1 cellular context compared by ENCODE assay signal in the genomic region with DNA sequence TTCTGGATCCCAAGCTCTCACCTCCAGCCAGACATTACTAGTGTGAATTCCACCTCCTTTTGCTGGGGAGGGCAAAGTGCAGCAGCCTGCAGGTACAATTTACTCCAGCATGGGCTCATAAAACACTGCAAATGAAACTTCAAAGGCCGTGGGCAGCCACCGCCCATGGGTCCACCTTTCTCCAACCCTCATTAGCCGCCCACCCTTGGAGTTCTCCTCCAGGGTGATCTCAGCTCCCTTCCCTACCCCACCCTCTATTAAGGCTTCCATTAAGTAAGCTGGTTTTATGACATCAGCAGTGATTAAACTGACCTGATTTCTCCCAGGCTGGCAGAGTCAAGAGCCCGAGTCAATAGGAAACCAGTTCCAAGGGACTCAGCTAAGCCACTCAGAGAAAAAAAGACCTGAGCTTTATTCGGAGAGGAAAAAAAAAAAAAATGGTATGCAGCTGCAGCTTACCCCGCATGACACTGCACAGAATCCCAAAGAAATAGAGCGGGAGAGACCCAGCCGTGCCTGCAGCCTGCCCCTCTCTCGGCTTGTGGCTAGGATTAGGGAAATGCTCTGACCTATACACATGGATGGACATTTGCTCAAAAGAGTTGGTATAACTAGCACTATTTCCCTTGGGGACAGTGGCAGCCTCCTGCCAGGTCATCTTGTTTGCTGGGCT.
TF ChIP-seq lines count a peak whose summit lies in the region.

No MANE protein-coding gene starts in this region.

TF ChIP-seq in HEK293, 187 proteins besides CTCF, POLR2A, EP300 and RAD21 (continued from another document):
- TF ChIP-seq BCL11B (tag by site-specific recombination; IDR thresholded peaks at IDR 0.05; ENCODE audit: low read depth) (no peak), EGR2 (tag by site-specific recombination; IDR thresholded peaks at IDR 0.05; ENCODE audit: low read depth) (peak; percentile 95), OVOL3 (tag by site-specific recombination; IDR thresholded peaks at IDR 0.05) (no peak), ZNF629 (tag by site-specific recombination; IDR thresholded peaks at IDR 0.05) (peak; percentile 75), ZBTB21 (tag by site-specific recombination; IDR thresholded peaks at IDR 0.05) (peak; percentile 63), ZNF701 (tag by site-specific recombination; IDR thresholded peaks at IDR 0.05) (no peak), ZNF121 (tag by site-specific recombination; IDR thresholded peaks at IDR 0.05) (no peak), ZNF423 (tag by site-specific recombination; IDR thresholded peaks at IDR 0.05) (0 out of 2 replicates have a peak, but pooled peaks have one; percentile 37), ZNF76 (tag by site-specific recombination; IDR thresholded peaks at IDR 0.05; ENCODE audit: borderline replicate concordance, low read depth) (no peak), ZNF549 (tag by site-specific recombination; IDR thresholded peaks at IDR 0.05) (no peak), KLF10 (tag by site-specific recombination; IDR thresholded peaks at IDR 0.05) (no peak), ZNF169 (tag by site-specific recombination; IDR thresholded peaks at IDR 0.05) (no peak), ZBTB17 (tag by site-specific recombination; IDR thresholded peaks at IDR 0.05) (peak; percentile 64), ZNF114 (tag by site-specific recombination; IDR thresholded peaks at IDR 0.05) (no peak), KLF8 (tag by site-specific recombination; IDR thresholded peaks at IDR 0.05) (no peak), HOXC10 (CRISPR knock-in tag; IDR thresholded peaks at IDR 0.05) (no peak), ZNF548 (tag by site-specific recombination; IDR thresholded peaks at IDR 0.05) (no peak), ZNF792 (tag by site-specific recombination; IDR thresholded peaks at IDR 0.05) (no peak), ZNF585B (tag by site-specific recombination; IDR thresholded peaks at IDR 0.05) (no peak), HOXA7 (CRISPR knock-in tag; IDR thresholded peaks at IDR 0.05; ENCODE audit: borderline replicate concordance) (no peak), ZNF184 (tag by site-specific recombination; IDR thresholded peaks at IDR 0.05) (no peak), ZBTB8A (tag by site-specific recombination; IDR thresholded peaks at IDR 0.05) (no peak), KLF1 (tag by site-specific recombination; IDR thresholded peaks at IDR 0.05) (peak; percentile 100)
- TF ChIP-seq, protein P1, sequence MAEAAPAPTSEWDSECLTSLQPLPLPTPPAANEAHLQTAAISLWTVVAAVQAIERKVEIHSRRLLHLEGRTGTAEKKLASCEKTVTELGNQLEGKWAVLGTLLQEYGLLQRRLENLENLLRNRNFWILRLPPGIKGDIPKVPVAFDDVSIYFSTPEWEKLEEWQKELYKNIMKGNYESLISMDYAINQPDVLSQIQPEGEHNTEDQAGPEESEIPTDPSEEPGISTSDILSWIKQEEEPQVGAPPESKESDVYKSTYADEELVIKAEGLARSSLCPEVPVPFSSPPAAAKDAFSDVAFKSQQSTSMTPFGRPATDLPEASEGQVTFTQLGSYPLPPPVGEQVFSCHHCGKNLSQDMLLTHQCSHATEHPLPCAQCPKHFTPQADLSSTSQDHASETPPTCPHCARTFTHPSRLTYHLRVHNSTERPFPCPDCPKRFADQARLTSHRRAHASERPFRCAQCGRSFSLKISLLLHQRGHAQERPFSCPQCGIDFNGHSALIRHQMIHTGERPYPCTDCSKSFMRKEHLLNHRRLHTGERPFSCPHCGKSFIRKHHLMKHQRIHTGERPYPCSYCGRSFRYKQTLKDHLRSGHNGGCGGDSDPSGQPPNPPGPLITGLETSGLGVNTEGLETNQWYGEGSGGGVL (tag by site-specific recombination; IDR thresholded peaks at IDR 0.05) = peak; percentile 25; the same call in 1 of the 2 replicates
- TF ChIP-seq, protein P2, sequence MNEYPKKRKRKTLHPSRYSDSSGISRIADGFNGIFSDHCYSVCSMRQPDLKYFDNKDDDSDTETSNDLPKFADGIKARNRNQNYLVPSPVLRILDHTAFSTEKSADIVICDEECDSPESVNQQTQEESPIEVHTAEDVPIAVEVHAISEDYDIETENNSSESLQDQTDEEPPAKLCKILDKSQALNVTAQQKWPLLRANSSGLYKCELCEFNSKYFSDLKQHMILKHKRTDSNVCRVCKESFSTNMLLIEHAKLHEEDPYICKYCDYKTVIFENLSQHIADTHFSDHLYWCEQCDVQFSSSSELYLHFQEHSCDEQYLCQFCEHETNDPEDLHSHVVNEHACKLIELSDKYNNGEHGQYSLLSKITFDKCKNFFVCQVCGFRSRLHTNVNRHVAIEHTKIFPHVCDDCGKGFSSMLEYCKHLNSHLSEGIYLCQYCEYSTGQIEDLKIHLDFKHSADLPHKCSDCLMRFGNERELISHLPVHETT (tag by site-specific recombination; IDR thresholded peaks at IDR 0.05) = no peak
- TF ChIP-seq, protein P3, sequence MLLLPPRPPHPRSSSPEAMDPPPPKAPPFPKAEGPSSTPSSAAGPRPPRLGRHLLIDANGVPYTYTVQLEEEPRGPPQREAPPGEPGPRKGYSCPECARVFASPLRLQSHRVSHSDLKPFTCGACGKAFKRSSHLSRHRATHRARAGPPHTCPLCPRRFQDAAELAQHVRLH (tag by site-specific recombination; IDR thresholded peaks at IDR 0.05) = no peak
- TF ChIP-seq, protein P4, sequence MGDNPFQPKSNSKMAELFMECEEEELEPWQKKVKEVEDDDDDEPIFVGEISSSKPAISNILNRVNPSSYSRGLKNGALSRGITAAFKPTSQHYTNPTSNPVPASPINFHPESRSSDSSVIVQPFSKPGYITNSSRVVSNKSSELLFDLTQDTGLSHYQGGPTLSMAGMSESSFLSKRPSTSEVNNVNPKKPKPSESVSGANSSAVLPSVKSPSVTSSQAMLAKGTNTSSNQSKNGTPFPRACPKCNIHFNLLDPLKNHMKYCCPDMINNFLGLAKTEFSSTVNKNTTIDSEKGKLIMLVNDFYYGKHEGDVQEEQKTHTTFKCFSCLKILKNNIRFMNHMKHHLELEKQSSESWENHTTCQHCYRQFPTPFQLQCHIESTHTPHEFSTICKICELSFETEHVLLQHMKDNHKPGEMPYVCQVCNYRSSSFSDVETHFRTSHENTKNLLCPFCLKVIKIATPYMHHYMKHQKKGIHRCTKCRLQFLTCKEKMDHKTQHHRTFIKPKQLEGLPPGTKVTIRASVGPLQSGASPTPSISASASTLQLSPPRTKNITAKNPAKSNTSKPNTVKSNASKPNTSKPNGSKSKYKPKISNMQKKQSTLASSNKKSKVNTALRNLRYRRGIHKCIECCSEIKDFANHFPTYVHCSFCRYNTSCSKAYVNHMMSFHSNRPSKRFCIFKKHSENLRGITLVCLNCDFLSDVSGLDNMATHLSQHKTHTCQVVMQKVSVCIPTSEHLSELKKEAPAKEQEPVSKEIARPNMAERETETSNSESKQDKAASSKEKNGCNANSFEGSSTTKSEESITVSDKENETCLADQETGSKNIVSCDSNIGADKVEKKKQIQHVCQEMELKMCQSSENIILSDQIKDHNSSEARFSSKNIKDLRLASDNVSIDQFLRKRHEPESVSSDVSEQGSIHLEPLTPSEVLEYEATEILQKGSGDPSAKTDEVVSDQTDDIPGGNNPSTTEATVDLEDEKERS (tag by site-specific recombination; IDR thresholded peaks at IDR 0.05) = no peak
